In genomic region chr13:105638446-105638845, GRCh38 we compare ENCODE assay signal across 20 cellular contexts.
"Had no signal": no experiment of that assay in that cellular context is flagged by ENCODE, and none has a peak within 500 bp of the region (broad histone marks: within the 10 kb centered on the region; RNA-seq: fewer than 3 reads in every experiment).

No MANE protein-coding gene starts in this region.

- H2AFZ ChIP-seq: neural progenitor cell had no signal

- H3K4me1 ChIP-seq: neural progenitor cell, spleen, testis, vagina had no signal

- H3K27me3 ChIP-seq: neural progenitor cell, spleen, testis, vagina had no signal

- H3K4me2 ChIP-seq: neural progenitor cell had no signal

- H3K9me3 ChIP-seq: testis, vagina had no signal

- H3K36me3 ChIP-seq: neural progenitor cell, spleen, vagina had no signal

- FAIRE-seq: TTC549 had no signal

- DNase-seq: activated CD4-positive, alpha-beta T cell treated with anti-CD3 and anti-CD28 coated beads for 1 hour; activated CD4-positive, alpha-beta T cell treated with anti-CD3 and anti-CD28 coated beads, Interleukin-2, amount 50 U/mL, for 1 hour; activated CD8-positive, alpha-beta T cell treated with anti-CD3 and anti-CD28 coated beads, Interleukin-2, amount 10 ng/mL, durations not matched to agents 7 days and 5 days; activated gamma-delta T cell treated with Interleukin-2 at 50 U/mL for 16 hours; aorta; erythroblast; immature natural killer cell; mesendoderm; naive thymus-derived CD8-positive, alpha-beta T cell; retina; spleen; stimulated activated CD4-positive, alpha-beta T cell treated with anti-CD3 and anti-CD28 coated beads, Interleukin-4, amount 100 ng/mL, for 1 hour; stimulated activated naive CD4-positive, alpha-beta T cell; T-helper 1 cell; testis; trophoblast cell had no signal

- H3K9ac ChIP-seq: neural progenitor cell had no signal

- H3K27ac ChIP-seq: coronary artery, neural progenitor cell, spleen, testis, vagina had no signal

- H3K4me3 ChIP-seq: coronary artery, neural progenitor cell, spleen, testis, vagina had no signal
